ENCODE assay signal across 12 cellular contexts in genomic region chr17:66549731-66550207, GRCh38.
DNase-seq lines count a peak whose midpoint lies in the region; ATAC-seq, FAIRE-seq and TF ChIP-seq lines count a peak whose summit lies in the region.
"Had no signal": no experiment of that assay in that cellular context is flagged by ENCODE, and none has a peak within 500 bp of the region (broad histone marks: within the 10 kb centered on the region; RNA-seq: fewer than 3 reads in every experiment).

No MANE protein-coding gene starts in this region.

- TF ChIP-seq POLR2A in HepG2 (IDR thresholded peaks at IDR 0.05; ENCODE audit: insufficient read depth in 1 of 2, low read depth in 2 of 2, low read length in 2 of 2) (no peak), right lobe of liver (IDR thresholded peaks at IDR 0.05) (no peak)

- H3K27me3 Mint-ChIP-seq in endothelial cell (ENCODE audit: unreplicated experiment), result no peaks in the 10 kb centered on the region
- H3K27me3 Mint-ChIP-seq: naive thymus-derived CD4-positive, alpha-beta T cell had no signal

- no peaks in the 10 kb centered on the region for H3K9me3 ChIP-seq in HepG2 (ENCODE audit: low read length)
- no peaks in the 10 kb centered on the region for H3K9me3 ChIP-seq in right lobe of liver
- peaks cover 8% of the 10 kb centered on the region for H3K9me3 ChIP-seq in Karpas-422 (ENCODE audit: low read length)

- H3K27me3 ChIP-seq in HepG2 (ENCODE audit: control insufficient read depth in 1 of 2, insufficient read depth in 2 of 2, low read length in 2 of 2) (no peaks in the 10 kb centered on the region), right lobe of liver (no peaks in the 10 kb centered on the region), Karpas-422 (ENCODE audit: low read length) (no peaks in the 10 kb centered on the region)
- H3K27me3 ChIP-seq: BLaER1 treated with 17β-estradiol and CSF1 and Interleukin-3, amounts not matched to agents 10 nM and 100 nM had no signal

- H3K4me2 ChIP-seq in HepG2 (ENCODE audit: low read depth, low read length), result no peak overlapping the region
- H3K4me2 ChIP-seq in Karpas-422 (ENCODE audit: low read depth, low read length, poor library complexity, severe bottlenecking), result no peak overlapping the region

- H3K4me3 Mint-ChIP-seq in endothelial cell (ENCODE audit: unreplicated experiment), result no peak overlapping the region
- H3K4me3 Mint-ChIP-seq: T-helper 2 cell treated with Interferon-gamma antibody and Interleukin-4, amounts not matched to agents 5 μg/mL and 100 μg/mL, for 36 hours had no signal

- H3K9ac ChIP-seq in HepG2 (ENCODE audit: insufficient read depth, low read depth, low read length), result no peak overlapping the region
- no peak overlapping the region for H3K9ac ChIP-seq in Karpas-422 (ENCODE audit: low read length)
- H3K9ac ChIP-seq: BLaER1 treated with 17β-estradiol and CSF1 and Interleukin-3, amounts not matched to agents 10 nM and 100 nM had no signal

- no peaks in the 10 kb centered on the region for H3K4me1 Mint-ChIP-seq in endothelial cell (ENCODE audit: unreplicated experiment)

- H2AFZ ChIP-seq in HepG2 (ENCODE audit: low read length) (no peak overlapping the region), Karpas-422 (ENCODE audit: low read length) (no peak overlapping the region)

- no peak overlapping the region for H3K27ac Mint-ChIP-seq in endothelial cell (ENCODE audit: unreplicated experiment)
- H3K27ac Mint-ChIP-seq: T-helper 2 cell treated with Interferon-gamma antibody and Interleukin-4, amounts not matched to agents 5 μg/mL and 100 μg/mL, for 36 hours had no signal

- TF ChIP-seq CTCF in HepG2 (CRISPR knock-in tag; IDR thresholded peaks at IDR 0.05) (no peak), right lobe of liver (IDR thresholded peaks at IDR 0.05) (no peak), GM10266 (IDR thresholded peaks at IDR 0.05; ENCODE audit: control insufficient read depth, insufficient read depth, low read depth, missing control alignments) (no peak), endothelial cell (IDR thresholded peaks at IDR 0.05; ENCODE audit: unreplicated experiment) (no peak)

- BruUV-seq in HepG2 (replicated peaks; lab: Mats Ljungman, UMichigan), result no TSS peak

- TF ChIP-seq EP300 in HepG2 (IDR thresholded peaks at IDR 0.05; ENCODE audit: low read depth in 2 of 2, low read length in 2 of 2), result no peak
- no peak for TF ChIP-seq EP300 in HepG2 (CRISPR knock-in tag; IDR thresholded peaks at IDR 0.05; ENCODE audit: borderline replicate concordance)

- no peaks in the 10 kb centered on the region for H3K79me2 ChIP-seq in HepG2 (ENCODE audit: insufficient read depth, low read length)
- no peaks in the 10 kb centered on the region for H3K79me2 ChIP-seq in Karpas-422 (ENCODE audit: low read length)

- H4K20me1 ChIP-seq in HepG2 (ENCODE audit: insufficient read depth, low read length) (no peaks in the 10 kb centered on the region), Karpas-422 (ENCODE audit: insufficient read depth, low read depth, low read length) (no peaks in the 10 kb centered on the region)
- H4K20me1 ChIP-seq: BLaER1 treated with 17β-estradiol and CSF1 and Interleukin-3, amounts not matched to agents 10 nM and 100 nM had no signal

- 96% methylated on average over 5 of the region's 5 CpGs for WGBS in HepG2 (ENCODE audit: low lambda C conversion rate)
- 80% methylated on average over 5 of the region's 5 CpGs for WGBS in right lobe of liver (ENCODE audit: insufficient coverage, low coverage, low lambda C conversion rate, missing lambda C conversion rate)

- TF ChIP-seq RAD21 in HepG2 (CRISPR knock-in tag; IDR thresholded peaks at IDR 0.05), result no peak

- POLR2A ChIA-PET in HepG2 (lab: Yijun Ruan, JAX), result no interaction called here

- in situ Hi-C loops in HepG2 (cut with HindIII; ENCODE audit: extremely low pct_ligation_motif_present, low pct_unique_long_range_greater_than_20kb), result no loop called here

- no peaks in the 10 kb centered on the region for H3K9me3 Mint-ChIP-seq in endothelial cell (ENCODE audit: unreplicated experiment)

- intact Hi-C loops in HepG2 (cut with micrococcal nuclease; ENCODE audit: unreplicated experiment) (loop anchor here (5.0 to 10.0 kb wide), 2 partner anchors 42 to 85 kb away; no protein-coding TSS in a partner anchor), right lobe of liver (cut with DNase I) (no loop called here)

- peaks cover 71% of the 10 kb centered on the region for H3K4me1 ChIP-seq in HepG2 (ENCODE audit: insufficient read depth, low read length)
- H3K4me1 ChIP-seq in right lobe of liver, result peaks cover 0 to 21% (median 10%) of the 10 kb centered on the region in 4 donors
- H3K4me1 ChIP-seq in Karpas-422 (ENCODE audit: low read length), result peaks cover 11% of the 10 kb centered on the region

- H3K9me2 ChIP-seq in Karpas-422 (replicated peaks; ENCODE audit: insufficient read depth, low read length), result no peaks in the 10 kb centered on the region

- H3K36me3 ChIP-seq in HepG2 (replicated peaks in 1 of 2; ENCODE audit: control insufficient read depth in 1 of 2, insufficient read depth in 2 of 2, low read length in 2 of 2) (no peaks in the 10 kb centered on the region; a peak in 2 of 5 replicates), right lobe of liver (no peaks in the 10 kb centered on the region), Karpas-422 (ENCODE audit: insufficient read depth, low read length) (no peaks in the 10 kb centered on the region; the same call in 1 of the 2 replicates)

- no peaks in the 10 kb centered on the region for H3K36me3 Mint-ChIP-seq in endothelial cell (ENCODE audit: low read depth, unreplicated experiment)

- ATAC-seq in HepG2 (no peak), right lobe of liver (no peak)
- ATAC-seq: naive thymus-derived CD4-positive, alpha-beta T cell had no signal

- H3K4me3 ChIP-seq in HepG2 (replicated peaks in 1 of 3; ENCODE audit: insufficient read depth in 1 of 3, low read depth in 2 of 3, low read length in 3 of 3), result no peak overlapping the region
- no peak overlapping the region for H3K4me3 ChIP-seq in right lobe of liver
- H3K4me3 ChIP-seq in Karpas-422 (ENCODE audit: low read length), result no peak overlapping the region
- H3K4me3 ChIP-seq: BLaER1 treated with 17β-estradiol and CSF1 and Interleukin-3, amounts not matched to agents 10 nM and 100 nM had no signal

- H3K27ac ChIP-seq in HepG2 (ENCODE audit: extremely low read length, insufficient read depth, low read length), result no peak overlapping the region
- no peak overlapping the region for H3K27ac ChIP-seq in right lobe of liver
- no peak overlapping the region for H3K27ac ChIP-seq in Karpas-422 (ENCODE audit: low read length)
- H3K27ac ChIP-seq: BLaER1 treated with 17β-estradiol and CSF1 and Interleukin-3, amounts not matched to agents 10 nM and 100 nM had no signal

- CTCF ChIA-PET in HepG2 (lab: Yijun Ruan, JAX; ENCODE audit: low intra/inter-chr PET ratio, low total read pairs), result no interaction called here

- no peak for FAIRE-seq in HepG2 (lab: Jason Lieb, UNC)

- DNase-seq in HepG2 (ENCODE audit: low spot score), result no peak
- no peak for DNase-seq in right lobe of liver
- peak; percentile 31 for DNase-seq in T1000 (lab: John Stamatoyannopoulos, UW)
- peak; percentile 96 for DNase-seq in glomerular visceral epithelial cell (ENCODE audit: extremely low spot score)
- DNase-seq in GM10266 (ENCODE audit: extremely low spot score), result no peak
- no peak for DNase-seq in Karpas-422
- no peak for DNase-seq in activated effector memory CD4-positive, alpha-beta T cell treated with Interleukin-2 at 50 U/mL for 16 hours
- DNase-seq in endothelial cell (ENCODE audit: low spot score), result no peak
- DNase-seq: foreskin melanocyte; naive thymus-derived CD4-positive, alpha-beta T cell had no signal

TF ChIP-seq in HepG2, 621 proteins besides CTCF, POLR2A, EP300 and RAD21:
- TF ChIP-seq RBM22 (optimal IDR thresholded peaks at IDR 0.05; ENCODE audit: low read length) (peak; percentile 24), U2AF2 (IDR thresholded peaks at IDR 0.05; ENCODE audit: low read depth, low read length) (no peak)

Comparison
In these comparisons a context has a peak if more than half of its experiments do, and no peak if none do; other contexts are left out.
1. DNase-seq: peak in T1000 (single experiment) and glomerular visceral epithelial cell (single experiment); none in HepG2 (single experiment), right lobe of liver (0 of 3), GM10266 (single experiment), Karpas-422 (single experiment), activated effector memory CD4-positive, alpha-beta T cell treated with Interleukin-2 at 50 U/mL for 16 hours (single experiment) and endothelial cell (single experiment).